In genomic region chr7:31129067-31129466, GRCh38 we compare ENCODE assay signal across 15 cellular contexts.
DNase-seq lines count a peak whose midpoint lies in the region; ATAC-seq and TF ChIP-seq lines count a peak whose summit lies in the region.
"Had no signal": no experiment of that assay in that cellular context is flagged by ENCODE, and none has a peak within 500 bp of the region (broad histone marks: within the 10 kb centered on the region; RNA-seq: fewer than 3 reads in every experiment).

No MANE protein-coding gene starts in this region.

- H3K27me3 ChIP-seq in OCI-LY3 (ENCODE audit: low read depth, low read length) (no peaks in the 10 kb centered on the region), mesenchymal stem cell (ENCODE audit: control insufficient read depth in 1 of 2, insufficient read depth in 1 of 2, low read length in 2 of 2) (peaks cover 2 to 12% of the 10 kb centered on the region in 2 experiments)
- H3K27me3 ChIP-seq: body of pancreas, gastrocnemius medialis, tibial nerve had no signal

- 86% methylated on average over 3 of the region's 3 CpGs for WGBS in mesenchymal stem cell

- H2BK120ac ChIP-seq in mesenchymal stem cell (ENCODE audit: low read depth, low read length): no peak overlapping the region

- H2AFZ ChIP-seq in OCI-LY3 (ENCODE audit: low read depth, low read length) (no peak overlapping the region), mesenchymal stem cell (ENCODE audit: low read depth, low read length) (no peak overlapping the region)

- no peaks in the 10 kb centered on the region for H3K79me2 ChIP-seq in OCI-LY3 (ENCODE audit: low read length)

- H3K27me3 Mint-ChIP-seq in type B pancreatic cell: peaks cover 25% of the 10 kb centered on the region

- TF ChIP-seq CTCF in OCI-LY3 (IDR thresholded peaks at IDR 0.05; ENCODE audit: low read depth, low read length) (peak; percentile 21; the same call in 1 of the 2 replicates), type B pancreatic cell (conservative IDR thresholded peaks at IDR 0.05) (no peak)

- H3K9me3 Mint-ChIP-seq in type B pancreatic cell: no peaks in the 10 kb centered on the region
- H3K9me3 Mint-ChIP-seq: T-helper 2 cell treated with Interferon-gamma antibody and Interleukin-4, amounts not matched to agents 5 μg/mL and 100 μg/mL, for 36 hours had no signal

- no peaks in the 10 kb centered on the region for H3K79me1 ChIP-seq in mesenchymal stem cell (replicated peaks; ENCODE audit: low read length, poor library complexity, severe bottlenecking)

- no peaks in the 10 kb centered on the region for H3K9me3 ChIP-seq in OCI-LY3 (ENCODE audit: insufficient read depth, low read length)
- H3K9me3 ChIP-seq in mesenchymal stem cell (ENCODE audit: control insufficient read depth, low read length): no peaks in the 10 kb centered on the region
- H3K9me3 ChIP-seq: body of pancreas, gastrocnemius medialis, tibial nerve had no signal

- no peak overlapping the region for H4K8ac ChIP-seq in mesenchymal stem cell (ENCODE audit: low read length)

- H3K4me2 ChIP-seq in OCI-LY3 (ENCODE audit: low read length) (no peak overlapping the region), mesenchymal stem cell (ENCODE audit: low read length, poor library complexity, severe bottlenecking) (no peak overlapping the region)

- no peaks in the 10 kb centered on the region for H3K36me3 Mint-ChIP-seq in type B pancreatic cell

- H4K91ac ChIP-seq in mesenchymal stem cell (ENCODE audit: low read length): no peak overlapping the region

- no peak overlapping the region for H3K18ac ChIP-seq in mesenchymal stem cell (ENCODE audit: low read depth in 1 of 2, low read length in 2 of 2)

- no peaks in the 10 kb centered on the region for H4K20me1 ChIP-seq in OCI-LY3 (ENCODE audit: insufficient read depth, low read length)

- H3K23ac ChIP-seq in mesenchymal stem cell (ENCODE audit: low read length in 2 of 2): no peak overlapping the region

- H2AK5ac ChIP-seq in mesenchymal stem cell (ENCODE audit: low read length, severe bottlenecking): no peak overlapping the region

- no peak overlapping the region for H3K4me3 Mint-ChIP-seq in type B pancreatic cell
- H3K4me3 Mint-ChIP-seq: T-helper 2 cell treated with Interferon-gamma antibody and Interleukin-4, amounts not matched to agents 5 μg/mL and 100 μg/mL, for 36 hours had no signal

- H3K4ac ChIP-seq in mesenchymal stem cell (ENCODE audit: low read depth in 1 of 2, low read length in 2 of 2): no peak overlapping the region

- no peak overlapping the region for H3K27ac Mint-ChIP-seq in type B pancreatic cell
- H3K27ac Mint-ChIP-seq: T-helper 2 cell treated with Interferon-gamma antibody and Interleukin-4, amounts not matched to agents 5 μg/mL and 100 μg/mL, for 36 hours had no signal

- DNase-seq in NCI-H1436 (lab: John Stamatoyannopoulos, UW) (peak; percentile 1), NCI-H1436 treated with DMSO at 0.1 percent for 48 hours (lab: John Stamatoyannopoulos, UW) (no peak), H4 (ENCODE audit: low spot score) (peak; percentile 64), iPS-NIHi7 (ENCODE audit: extremely low spot score) (peak; percentile 26), mesenchymal stem cell (no peak), type B pancreatic cell (ENCODE audit: extremely low spot score, unreplicated experiment) (no peak)
- DNase-seq: activated CD8-positive, alpha-beta memory T cell treated with anti-CD3 and anti-CD28 coated beads for 24 hours; body of pancreas; effector memory CD4-positive, alpha-beta T cell; gastrocnemius medialis; kidney had no signal

- no peak for ATAC-seq in HG03139 (IDR thresholded peaks at IDR 0.05; ENCODE audit: unreplicated experiment)
- ATAC-seq: body of pancreas, gastrocnemius medialis had no signal

- no peak overlapping the region for H2BK5ac ChIP-seq in mesenchymal stem cell (ENCODE audit: low read depth, low read length, poor library complexity, severe bottlenecking)

- H3K9ac ChIP-seq in OCI-LY3 (ENCODE audit: low read length) (no peak overlapping the region), mesenchymal stem cell (ENCODE audit: low read length) (no peak overlapping the region)

- H3K36me3 ChIP-seq in OCI-LY3 (replicated peaks; ENCODE audit: low read depth, low read length) (no peaks in the 10 kb centered on the region), mesenchymal stem cell (ENCODE audit: control insufficient read depth in 1 of 2, insufficient read depth in 2 of 2, low read depth in 1 of 2, low read length in 2 of 2) (no peaks in the 10 kb centered on the region)
- H3K36me3 ChIP-seq: gastrocnemius medialis, tibial nerve had no signal

- no peak overlapping the region for H3K4me3 ChIP-seq in OCI-LY3 (ENCODE audit: low read length)
- no peak overlapping the region for H3K4me3 ChIP-seq in mesenchymal stem cell (ENCODE audit: insufficient read depth in 1 of 2, low read depth in 1 of 2, low read length in 2 of 2)
- H3K4me3 ChIP-seq: body of pancreas, gastrocnemius medialis, tibial nerve had no signal

- H2BK15ac ChIP-seq in mesenchymal stem cell (ENCODE audit: low read depth, poor library complexity, severe bottlenecking): no peak overlapping the region

- H3K27ac ChIP-seq in OCI-LY3 (ENCODE audit: low read length) (no peak overlapping the region), mesenchymal stem cell (ENCODE audit: low read length, poor library complexity, severe bottlenecking) (no peak overlapping the region)
- H3K27ac ChIP-seq: body of pancreas, gastrocnemius medialis, tibial nerve had no signal

- H3K14ac ChIP-seq in mesenchymal stem cell (ENCODE audit: low read length in 2 of 2): no peak overlapping the region

- H2BK12ac ChIP-seq in mesenchymal stem cell (ENCODE audit: low read length in 2 of 2): no peak overlapping the region

- H3K4me1 Mint-ChIP-seq in type B pancreatic cell (ENCODE audit: unreplicated experiment): no peaks in the 10 kb centered on the region

- H3K4me1 ChIP-seq in OCI-LY3 (ENCODE audit: low read length) (no peaks in the 10 kb centered on the region), mesenchymal stem cell (ENCODE audit: control insufficient read depth, insufficient read depth, low read depth, low read length) (no peaks in the 10 kb centered on the region)
- H3K4me1 ChIP-seq: body of pancreas, gastrocnemius medialis, tibial nerve had no signal

Comparison
In these comparisons a context has a peak if more than half of its experiments do, and no peak if none do; other contexts are left out.
1. DNase-seq: peak in NCI-H1436 (single experiment), H4 (single experiment) and iPS-NIHi7 (single experiment); none in NCI-H1436 treated with DMSO at 0.1 percent for 48 hours (single experiment), mesenchymal stem cell (single experiment) and type B pancreatic cell (single experiment).